In genomic region chr15:58049520-58050227, GRCh38 we compare ENCODE assay signal across 27 cellular contexts. TPM values are rescaled to one million over a fixed set of nuclear protein-coding genes. Genes with fewer than 3 reads are reported as not detected.
"Had no signal": no experiment of that assay in that cellular context is flagged by ENCODE, and none has a peak within 500 bp of the region (broad histone marks: within the 10 kb centered on the region; RNA-seq: fewer than 3 reads in every experiment).

No MANE protein-coding gene starts in this region.

- H3K27ac ChIP-seq: KMS-11, Peyer's patch, RWPE1, SJCRH30, WERI-Rb-1 had no signal

- H3K36me3 ChIP-seq: Peyer's patch, SJCRH30, WERI-Rb-1 had no signal

- DNase-seq: activated CD4-positive, alpha-beta memory T cell treated with anti-CD3 and anti-CD28 coated beads for 36 hours; activated CD4-positive, alpha-beta T cell treated with anti-CD3 and anti-CD28 coated beads, Interleukin-2, amount 10 ng/mL, durations not matched to agents 7 days and 5 days; activated CD4-positive, CD25-positive, alpha-beta regulatory T cell treated with anti-CD3 and anti-CD28 coated beads, Interleukin-2, amount 50 U/mL, for 72 hours; activated CD8-positive, alpha-beta memory T cell treated with anti-CD3 and anti-CD28 coated beads for 24 hours; activated gamma-delta T cell; activated naive CD4-positive, alpha-beta T cell treated with anti-CD3 and anti-CD28 coated beads for 36 hours; activated T-cell treated with anti-CD3 and anti-CD28 coated beads for 4 hours; activated T-cell treated with anti-CD3 and anti-CD28 coated beads, Interleukin-2, amount 50 U/mL, for 48 hours; amygdala; MV-4-11; NCI-H1092 treated with DMSO at 0.1 percent for 48 hours; NCI-H1436; NCI-H1694 treated with DMSO at 0.1 percent for 48 hours; NCI-H2029 treated with DMSO at 0.1 percent for 48 hours; NCI-H446; NCI-H524; Peyer's patch; Right ventricle myocardium superior; SJCRH30; SK-N-SH; T-helper 1 cell; WERI-Rb-1 had no signal

- H3K4me1 ChIP-seq: Peyer's patch had no signal

- H3K27me3 ChIP-seq: Peyer's patch, SJCRH30 had no signal

- FAIRE-seq: astrocyte had no signal

- H3K9me3 ChIP-seq: Peyer's patch, SJCRH30, SK-N-SH had no signal

- H3K4me3 ChIP-seq: Peyer's patch, SJCRH30 had no signal

- H3K4me2 ChIP-seq: KMS-11, SK-N-SH had no signal

- H3K9ac ChIP-seq: KMS-11, SK-N-SH had no signal

- ATAC-seq: activated T-helper 17 cell treated with anti-CD3 and anti-CD28 coated beads, Interleukin-2, amount 50 U/mL, for 72 hours had no signal

RNA-seq across cellular contexts. Expression of gene ALDH1A2, which starts 15.8 kb away (rescaled TPM):
- total RNA-seq: activated CD4-positive, alpha-beta T cell treated with anti-CD3 and anti-CD28 coated beads, Interleukin-2, amount 10 ng/mL, durations not matched to agents 7 days and 5 days; activated naive CD4-positive, alpha-beta T cell treated with anti-CD3 and anti-CD28 coated beads for 36 hours; T-helper 2 cell treated with Interferon-gamma antibody and Interleukin-4, amounts not matched to agents 100 ng/mL and 5 ng/mL, for 36 hours had no signal
- polyA plus RNA-seq: SK-N-SH had no signal
